ENCODE assay signal across 1 cellular context in the genomic region with DNA sequence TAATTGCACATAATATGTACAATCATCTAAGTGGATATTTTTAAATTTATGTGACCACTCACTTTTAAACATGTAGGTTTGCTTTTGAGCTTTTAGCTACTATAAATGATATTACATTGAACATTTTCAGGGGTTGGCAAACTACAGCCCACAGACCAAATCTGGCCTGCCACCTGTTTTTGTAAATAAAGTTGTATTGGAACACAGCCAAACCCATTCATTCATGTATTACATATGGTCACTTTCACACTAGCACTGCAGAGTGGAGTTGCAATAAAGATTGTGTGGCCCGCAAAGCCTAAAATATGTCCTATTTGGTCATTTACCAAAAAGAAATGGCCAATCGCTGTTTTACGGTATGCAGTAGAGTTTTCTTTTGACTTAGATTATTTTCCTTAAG.
TF ChIP-seq lines count a peak whose summit lies in the region.

No MANE protein-coding gene starts in this region.

TF ChIP-seq in HEK293, 187 proteins besides CTCF, POLR2A, EP300 and RAD21 (continued from another document):
- TF ChIP-seq BCL11A (tag by site-specific recombination; IDR thresholded peaks at IDR 0.05; ENCODE audit: low read depth) = no peak
- TF ChIP-seq ZNF146 (tag by site-specific recombination; IDR thresholded peaks at IDR 0.05) = no peak
